ENCODE assay signal across 21 cellular contexts in the genomic region with DNA sequence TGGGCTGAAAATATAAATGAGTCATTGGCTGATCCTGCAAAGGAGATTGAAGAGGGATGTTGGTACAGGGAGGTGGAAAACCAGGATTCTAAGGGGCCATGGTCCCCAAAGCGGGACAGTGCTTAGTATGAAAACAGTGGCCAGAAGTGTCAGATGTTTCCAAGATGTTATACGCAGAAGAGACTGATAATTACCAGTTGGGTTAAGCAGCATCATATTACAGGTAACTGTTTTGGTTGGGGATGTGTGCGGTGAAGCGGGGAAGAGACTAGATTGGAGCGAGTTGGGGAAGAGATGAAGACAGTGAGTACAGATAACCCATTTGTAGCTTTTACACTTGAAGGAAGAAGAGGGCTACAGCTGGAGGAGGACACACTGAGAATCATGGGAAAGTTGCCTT.
"Had no signal": no experiment of that assay in that cellular context is flagged by ENCODE, and none has a peak within 500 bp of the region (broad histone marks: within the 10 kb centered on the region; RNA-seq: fewer than 3 reads in every experiment).

No MANE protein-coding gene starts in this region.

- H3K4me3 Mint-ChIP-seq: activated naive CD4-positive, alpha-beta T cell treated with anti-CD3 and anti-CD28 coated beads for 36 hours; activated T-cell treated with anti-CD3 and anti-CD28 coated beads, Interleukin-2, amount 50 U/mL, for 72 hours; naive thymus-derived CD4-positive, alpha-beta T cell had no signal

- H3K27me3 ChIP-seq: colonic mucosa, heart right ventricle, sigmoid colon, upper lobe of left lung had no signal

- H3K9me3 ChIP-seq: colonic mucosa, heart right ventricle, sigmoid colon, upper lobe of left lung had no signal

- H3K9me3 Mint-ChIP-seq: activated naive CD4-positive, alpha-beta T cell treated with anti-CD3 and anti-CD28 coated beads for 36 hours had no signal

- H3K36me3 ChIP-seq: colonic mucosa, sigmoid colon, upper lobe of left lung had no signal

- H3K27me3 Mint-ChIP-seq: progenitor cell of endocrine pancreas had no signal

- H3K27ac Mint-ChIP-seq: activated naive CD4-positive, alpha-beta T cell treated with anti-CD3 and anti-CD28 coated beads for 36 hours; activated T-cell treated with anti-CD3 and anti-CD28 coated beads, Interleukin-2, amount 50 U/mL, for 72 hours; progenitor cell of endocrine pancreas had no signal

- H3K27ac ChIP-seq: colonic mucosa, sigmoid colon had no signal

- DNase-seq: activated CD4-positive, alpha-beta T cell treated with anti-CD3 and anti-CD28 coated beads for 4 hours; activated CD4-positive, alpha-beta T cell treated with anti-CD3 and anti-CD28 coated beads, Interleukin-2, amount 50 U/mL, for 48 hours; activated CD4-positive, CD25-positive, alpha-beta regulatory T cell; activated effector memory CD4-positive, alpha-beta T cell treated with Interleukin-2 at 50 U/mL for 16 hours; activated naive CD4-positive, alpha-beta T cell treated with anti-CD3 and anti-CD28 coated beads for 36 hours; activated T-cell treated with anti-CD3 and anti-CD28 coated beads, Interleukin-2, amount 50 U/mL, for 72 hours; amygdala; colonic mucosa; heart right ventricle; islet precursor cell; left cardiac atrium; mesenchymal stem cell; naive thymus-derived CD4-positive, alpha-beta T cell; retina; sigmoid colon; stimulated activated CD4-positive, alpha-beta T cell treated with anti-CD3 and anti-CD28 coated beads, Interleukin-15, amount 100 ng/mL, for 24 hours; stimulated activated naive CD4-positive, alpha-beta T cell; T-helper 9 cell; upper lobe of left lung had no signal

- H3K4me3 ChIP-seq: colonic mucosa, heart right ventricle, sigmoid colon, smooth muscle cell, upper lobe of left lung had no signal

- H3K4me1 Mint-ChIP-seq: naive thymus-derived CD4-positive, alpha-beta T cell had no signal

- H3K4me1 ChIP-seq: colonic mucosa, sigmoid colon had no signal

- H3K36me3 Mint-ChIP-seq: naive thymus-derived CD4-positive, alpha-beta T cell had no signal

- ATAC-seq: activated T-cell treated with anti-CD3 and anti-CD28 coated beads, Interleukin-2, amount 50 U/mL, for 72 hours; heart right ventricle; left cardiac atrium; naive thymus-derived CD4-positive, alpha-beta T cell had no signal
